ENCODE assay signal across 1 cellular context in genomic region chr21:44305691-44306090, GRCh38.
TF ChIP-seq lines count a peak whose summit lies in the region.

No MANE protein-coding gene starts in this region.

TF ChIP-seq in K562, 482 proteins besides CTCF, POLR2A, EP300 and RAD21:
- TF ChIP-seq SPI1 (IDR thresholded peaks at IDR 0.05; ENCODE audit: borderline replicate concordance, low read depth, low read length), result peak; percentile 76; the same call in 1 of the 2 replicates
- TF ChIP-seq ZNF174 (CRISPR knock-in tag; IDR thresholded peaks at IDR 0.05), result no peak
